In the genomic region with DNA sequence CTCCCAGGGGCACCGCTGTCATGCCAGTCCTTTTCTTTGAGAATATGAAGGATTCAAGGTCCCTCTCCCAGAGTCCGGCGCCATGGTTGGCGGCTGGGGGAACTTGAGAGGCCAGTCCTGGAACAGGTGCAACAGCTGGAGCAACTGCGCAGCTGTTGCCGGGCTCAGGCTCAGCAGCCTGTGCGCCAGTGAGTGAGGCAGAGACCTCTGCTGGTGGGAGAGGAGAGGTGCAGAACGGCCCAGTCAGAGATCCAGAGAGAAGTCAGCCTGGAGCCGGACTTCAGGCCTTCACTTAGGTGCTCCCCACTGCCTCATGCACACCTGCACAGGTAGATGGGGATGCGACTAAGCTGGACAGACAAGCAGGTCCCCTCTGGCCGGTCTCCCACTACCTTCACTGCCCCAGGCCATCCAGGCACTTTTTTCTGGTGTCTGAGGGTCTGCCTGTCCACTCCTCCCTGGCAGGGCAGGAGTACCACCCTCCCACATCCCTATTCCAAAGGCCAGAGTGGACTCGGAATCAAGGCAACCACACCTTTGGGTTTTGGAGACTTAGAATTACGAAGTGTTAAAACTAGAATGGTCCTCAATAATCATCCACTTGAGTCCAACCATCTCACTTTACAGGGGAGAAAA, we compare ENCODE assay signal across 8 cellular contexts. TPM values are rescaled to one million over a fixed set of nuclear protein-coding genes. Genes with fewer than 3 reads are reported as not detected.
DNase-seq lines count a peak whose midpoint lies in the region; ATAC-seq and TF ChIP-seq lines count a peak whose summit lies in the region.

No MANE protein-coding gene starts in this region.

- H3K4me2 ChIP-seq in OCI-LY7 (ENCODE audit: low read length) (no peak overlapping the region), fibroblast of lung (ENCODE audit: extremely low read depth, insufficient read depth, low read length) (no peak overlapping the region)

- H3K36me3 ChIP-seq in OCI-LY7 (ENCODE audit: insufficient read depth, low read length) (no peaks in the 10 kb centered on the region), fibroblast of lung (ENCODE audit: control insufficient read depth, insufficient read depth, low read length) (no peaks in the 10 kb centered on the region), suprapubic skin (no peaks in the 10 kb centered on the region)

- no TSS peak for BruUV-seq in OCI-LY7 (replicated peaks; lab: Mats Ljungman, UMichigan)

- no peaks in the 10 kb centered on the region for H4K20me1 ChIP-seq in OCI-LY7 (ENCODE audit: insufficient read depth, low read length)
- no peaks in the 10 kb centered on the region for H4K20me1 ChIP-seq in fibroblast of lung (ENCODE audit: control insufficient read depth, extremely low read depth, insufficient read depth, low read length)

- H3K9me3 Mint-ChIP-seq in activated T-cell treated with anti-CD3 and anti-CD28 coated beads, Interleukin-2, amount 50 U/mL, for 24 hours, result no peaks in the 10 kb centered on the region
- no peaks in the 10 kb centered on the region for H3K9me3 Mint-ChIP-seq in nephron progenitor cell

- peak; percentile 65 for DNase-seq in CD1c-positive myeloid dendritic cell (ENCODE audit: extremely low spot score)
- peak; percentile 60 for DNase-seq in HT1080 (ENCODE audit: low read depth)
- DNase-seq in OCI-LY7 (ENCODE audit: low spot score), result peak; percentile 73
- peak; percentile 69 for DNase-seq in activated T-cell treated with anti-CD3 and anti-CD28 coated beads, Interleukin-2, amount 50 U/mL, for 24 hours
- DNase-seq in fibroblast of lung (ENCODE audit: low read depth in 2 of 2), result peak; percentile 50 to 80
- peak; percentile 73 for DNase-seq in nephron progenitor cell
- peak in 1 of 2 donors; percentile 79 for DNase-seq in suprapubic skin (ENCODE audit: low spot score in 2 of 2)

- POLR2A ChIA-PET in OCI-LY7 (lab: Charles Lee), result interaction anchor here (0.5 kb wide), 1 partner anchor 279 kb away, joined by 3 read pairs; no protein-coding TSS in a partner anchor

- TF ChIP-seq CTCF in OCI-LY7 (conservative IDR thresholded peaks at IDR 0.05; ENCODE audit: low read length), result peak; percentile 89
- peak; percentile 96 to 98 for TF ChIP-seq CTCF in fibroblast of lung (conservative IDR thresholded peaks at IDR 0.05 in 1 of 2, IDR thresholded peaks at IDR 0.05 in 1 of 2; ENCODE audit: low read depth in 1 of 2, low read length in 2 of 2)
- TF ChIP-seq CTCF in nephron progenitor cell (IDR thresholded peaks at IDR 0.05), result peak; percentile 87
- TF ChIP-seq CTCF in suprapubic skin (IDR thresholded peaks at IDR 0.05), result peak; percentile 72 to 93

- H3K27me3 ChIP-seq in fibroblast of lung (ENCODE audit: control insufficient read depth, insufficient read depth, low read length), result peaks cover 35% of the 10 kb centered on the region
- H3K27me3 ChIP-seq in suprapubic skin, result peaks cover 23% of the 10 kb centered on the region

- no peaks in the 10 kb centered on the region for H3K9me2 ChIP-seq in OCI-LY7 (ENCODE audit: insufficient read depth, low read length)

- no peaks in the 10 kb centered on the region for H3K9me3 ChIP-seq in OCI-LY7 (ENCODE audit: low read length)
- H3K9me3 ChIP-seq in fibroblast of lung (ENCODE audit: control insufficient read depth, insufficient read depth, low read depth, low read length), result no peaks in the 10 kb centered on the region
- no peaks in the 10 kb centered on the region for H3K9me3 ChIP-seq in suprapubic skin

- H3K4me1 ChIP-seq in OCI-LY7 (ENCODE audit: insufficient read depth, low read length, poor library complexity, severe bottlenecking) (no peaks in the 10 kb centered on the region), fibroblast of lung (ENCODE audit: control insufficient read depth, extremely low read depth, insufficient read depth, low read length) (peaks cover 2% of the 10 kb centered on the region), suprapubic skin (peaks cover 8% of the 10 kb centered on the region)

- H3K79me2 ChIP-seq in OCI-LY7 (ENCODE audit: insufficient read depth, low read depth, low read length) (no peaks in the 10 kb centered on the region), fibroblast of lung (ENCODE audit: control insufficient read depth, insufficient read depth, low read length) (no peaks in the 10 kb centered on the region)

- peak; percentile 82 for ATAC-seq in GM19351 (IDR thresholded peaks at IDR 0.05; ENCODE audit: unreplicated experiment)

- TF ChIP-seq POLR2A in suprapubic skin (IDR thresholded peaks at IDR 0.05), result no peak

- H2AFZ ChIP-seq in OCI-LY7 (ENCODE audit: low read length) (no peak overlapping the region), fibroblast of lung (ENCODE audit: low read length) (no peak overlapping the region)

- no peak overlapping the region for H3K27ac ChIP-seq in OCI-LY7 (ENCODE audit: low read depth, low read length, poor library complexity, severe bottlenecking)
- no peak overlapping the region for H3K27ac ChIP-seq in fibroblast of lung (ENCODE audit: insufficient read depth, low read length)
- no peak overlapping the region for H3K27ac ChIP-seq in suprapubic skin

- WGBS in suprapubic skin, result 20% methylated on average over 5 of the region's 13 CpGs

- intact Hi-C loops in OCI-LY7 (cut with micrococcal nuclease; ENCODE audit: unreplicated experiment), result loop anchor here (2.0 kb wide), 1 partner anchor 116 kb away; no protein-coding TSS in a partner anchor

- no peaks in the 10 kb centered on the region for H3K36me3 Mint-ChIP-seq in activated T-cell treated with anti-CD3 and anti-CD28 coated beads, Interleukin-2, amount 50 U/mL, for 24 hours (ENCODE audit: low read depth)
- H3K36me3 Mint-ChIP-seq in nephron progenitor cell (ENCODE audit: low read depth), result no peaks in the 10 kb centered on the region

- peaks cover 34% of the 10 kb centered on the region for H3K27me3 Mint-ChIP-seq in activated T-cell treated with anti-CD3 and anti-CD28 coated beads, Interleukin-2, amount 50 U/mL, for 24 hours
- peaks cover 87% of the 10 kb centered on the region for H3K27me3 Mint-ChIP-seq in nephron progenitor cell (ENCODE audit: low read depth, poor library complexity)

- H3K4me3 Mint-ChIP-seq in activated T-cell treated with anti-CD3 and anti-CD28 coated beads, Interleukin-2, amount 50 U/mL, for 24 hours, result no peak overlapping the region
- no peak overlapping the region for H3K4me3 Mint-ChIP-seq in nephron progenitor cell

- H3K27ac Mint-ChIP-seq in activated T-cell treated with anti-CD3 and anti-CD28 coated beads, Interleukin-2, amount 50 U/mL, for 24 hours, result no peak overlapping the region
- H3K27ac Mint-ChIP-seq in nephron progenitor cell, result no peak overlapping the region

- CTCF ChIA-PET in OCI-LY7 (lab: Charles Lee; ENCODE audit: unreplicated experiment), result no interaction called here

- peaks cover 6% of the 10 kb centered on the region for H3K4me1 Mint-ChIP-seq in activated T-cell treated with anti-CD3 and anti-CD28 coated beads, Interleukin-2, amount 50 U/mL, for 24 hours (ENCODE audit: low read depth)
- no peaks in the 10 kb centered on the region for H3K4me1 Mint-ChIP-seq in nephron progenitor cell

- TF ChIP-seq EP300 in suprapubic skin (IDR thresholded peaks at IDR 0.05), result no peak

- no peak overlapping the region for H3K9ac ChIP-seq in fibroblast of lung (ENCODE audit: insufficient read depth, low read length)

- no peak overlapping the region for H3K4me3 ChIP-seq in OCI-LY7 (ENCODE audit: low read depth, low read length, poor library complexity, severe bottlenecking)
- no peak overlapping the region for H3K4me3 ChIP-seq in fibroblast of lung (replicated peaks in 1 of 4; ENCODE audit: control extremely low read depth in 1 of 4, insufficient read depth in 1 of 4, low read depth in 3 of 4, low read length in 4 of 4)
- no peak overlapping the region for H3K4me3 ChIP-seq in suprapubic skin

RNA-seq across cellular contexts. Expression of a gene that starts 4.6 kb away (rescaled TPM):
- not detected in 2 replicates for total RNA-seq in HT1080 (2014; rRNA removed; shearing (Covaris generic))
- polyA plus RNA-seq in HT1080 (2015; cell fraction: cytosol; rRNA removed), result not detected in 2 replicates
- not detected in 2 replicates for polyA plus RNA-seq in HT1080 (2015; cell fraction: nucleus; rRNA removed)
- not detected in 2 replicates for total RNA-seq in OCI-LY7 (2014; rRNA removed; shearing (Covaris generic))
- total RNA-seq in OCI-LY7 (2022), result not detected in 2 replicates
- total RNA-seq in fibroblast of lung, result not detected in 2 replicates
- polyA plus RNA-seq in fibroblast of lung, result not detected in 2 replicates
- polyA plus RNA-seq in fibroblast of lung (2012), result 0.23 TPM in 1 of 2 replicates, not detected in the other
- not detected in 2 replicates for polyA minus RNA-seq in fibroblast of lung (ENCODE audit: low replicate concordance)
- not detected for total RNA-seq in suprapubic skin

RNA-seq across cellular contexts. Expression of a gene that starts 22.0 kb away (rescaled TPM):
- total RNA-seq in HT1080 (2014; rRNA removed; shearing (Covaris generic)), result 13.0 TPM in 2 replicates
- 7.6 and 9.6 TPM in 2 replicates for polyA plus RNA-seq in HT1080 (2015; cell fraction: cytosol; rRNA removed)
- 24.3 and 25.3 TPM in 2 replicates for polyA plus RNA-seq in HT1080 (2015; cell fraction: nucleus; rRNA removed)
- 16.4 and 16.9 TPM in 2 replicates for total RNA-seq in OCI-LY7 (2014; rRNA removed; shearing (Covaris generic))
- 18.0 and 19.9 TPM in 2 replicates for total RNA-seq in OCI-LY7 (2022)
- 24.4 and 32.2 TPM in 2 replicates for total RNA-seq in fibroblast of lung
- polyA plus RNA-seq in fibroblast of lung, result 11.6 and 12.3 TPM in 2 replicates
- 6.1 and 7.5 TPM in 2 replicates for polyA plus RNA-seq in fibroblast of lung (2012)
- 7.6 and 8.4 TPM in 2 replicates for polyA minus RNA-seq in fibroblast of lung (ENCODE audit: low replicate concordance)
- total RNA-seq in suprapubic skin, result 10 to 100 TPM; 18.8 to 26.4 (median 21.2) TPM
